ENCODE assay signal across 9 cellular contexts in genomic region chr7:131021902-131022301, GRCh38.
DNase-seq lines count a peak whose midpoint lies in the region; ATAC-seq and TF ChIP-seq lines count a peak whose summit lies in the region.
"Had no signal": no experiment of that assay in that cellular context is flagged by ENCODE, and none has a peak within 500 bp of the region (broad histone marks: within the 10 kb centered on the region; RNA-seq: fewer than 3 reads in every experiment).

No MANE protein-coding gene starts in this region.

- H3K9me3 Mint-ChIP-seq in activated T-helper 1 cell treated with anti-CD3 and anti-CD28 coated beads, Interleukin-12 subunit alpha, Interleukin-12 subunit beta, Interleukin-2, Interleukin-4 antibody, amounts not matched to agents 30 ng/mL and 10 ng/mL and 1 ng/mL, durations not matched to agents 14 hours and 24 hours and 36 hours, result peaks cover 16% of the 10 kb centered on the region
- H3K9me3 Mint-ChIP-seq in natural killer cell treated with Interleukin-12 subunit alpha and Interleukin-12 subunit beta and Interleukin-15 and Interleukin-18, amount 100 ng/mL, for 72 hours, result peaks cover 14% of the 10 kb centered on the region

- H2AFZ ChIP-seq in DND-41 (ENCODE audit: low read depth, low read length), result no peak overlapping the region

- H3K4me3 ChIP-seq in DND-41 (ENCODE audit: low read depth in 1 of 2, low read length in 2 of 2), result no peak overlapping the region

- intact Hi-C loops in activated T-helper 1 cell treated with anti-CD3 and anti-CD28 coated beads, Interleukin-12 subunit alpha, Interleukin-12 subunit beta, Interleukin-2, Interleukin-4 antibody, amounts not matched to agents 30 ng/mL and 10 ng/mL and 1 ng/mL, durations not matched to agents 14 hours and 24 hours and 36 hours (cut with micrococcal nuclease), result loop anchor here (1.0 kb wide), 2 partner anchors 9 to 10 kb away; no protein-coding TSS in a partner anchor

- peaks cover 47% of the 10 kb centered on the region for H3K4me1 Mint-ChIP-seq in activated T-helper 1 cell treated with anti-CD3 and anti-CD28 coated beads, Interleukin-12 subunit alpha, Interleukin-12 subunit beta, Interleukin-2, Interleukin-4 antibody, amounts not matched to agents 30 ng/mL and 10 ng/mL and 1 ng/mL, durations not matched to agents 14 hours and 24 hours and 36 hours (ENCODE audit: low read depth)
- peaks cover 64 to 65% of the 10 kb centered on the region in 2 donors for H3K4me1 Mint-ChIP-seq in natural killer cell treated with Interleukin-12 subunit alpha and Interleukin-12 subunit beta and Interleukin-15 and Interleukin-18, amount 100 ng/mL, for 72 hours (ENCODE audit: low read depth in 2 of 2)

- peaks cover 11% of the 10 kb centered on the region; the same call in 1 of the 2 replicates for H4K20me1 ChIP-seq in DND-41 (ENCODE audit: insufficient read depth, low read length)

- peak overlapping the region; percentile 87 for H3K27ac Mint-ChIP-seq in activated T-helper 1 cell treated with anti-CD3 and anti-CD28 coated beads, Interleukin-12 subunit alpha, Interleukin-12 subunit beta, Interleukin-2, Interleukin-4 antibody, amounts not matched to agents 30 ng/mL and 10 ng/mL and 1 ng/mL, durations not matched to agents 14 hours and 24 hours and 36 hours
- peak overlapping the region; percentile 73 to 86 for H3K27ac Mint-ChIP-seq in natural killer cell treated with Interleukin-12 subunit alpha and Interleukin-12 subunit beta and Interleukin-15 and Interleukin-18, amount 100 ng/mL, for 72 hours

- DNase-seq in DND-41, result no peak
- DNase-seq in activated T-helper 1 cell treated with anti-CD3 and anti-CD28 coated beads, Interleukin-12 subunit alpha, Interleukin-12 subunit beta, Interleukin-2, Interleukin-4 antibody, amounts not matched to agents 30 ng/mL and 10 ng/mL and 1 ng/mL, durations not matched to agents 14 hours and 24 hours and 36 hours (ENCODE audit: low spot score), result no peak
- no peak for DNase-seq in natural killer cell treated with Interleukin-12 subunit alpha and Interleukin-12 subunit beta and Interleukin-15 and Interleukin-18, amount 100 ng/mL, for 72 hours (ENCODE audit: low spot score)
- no peak for DNase-seq in GM03348 (ENCODE audit: low spot score)
- DNase-seq: activated CD4-positive, alpha-beta T cell treated with anti-CD3 and anti-CD28 coated beads for 1 hour; NCI-H1105 treated with DMSO at 0.1 percent for 48 hours had no signal

- peaks cover 42% of the 10 kb centered on the region for H3K36me3 Mint-ChIP-seq in activated T-helper 1 cell treated with anti-CD3 and anti-CD28 coated beads, Interleukin-12 subunit alpha, Interleukin-12 subunit beta, Interleukin-2, Interleukin-4 antibody, amounts not matched to agents 30 ng/mL and 10 ng/mL and 1 ng/mL, durations not matched to agents 14 hours and 24 hours and 36 hours (ENCODE audit: low read depth)
- H3K36me3 Mint-ChIP-seq in natural killer cell treated with Interleukin-12 subunit alpha and Interleukin-12 subunit beta and Interleukin-15 and Interleukin-18, amount 100 ng/mL, for 72 hours, result peaks cover 17% of the 10 kb centered on the region

- no peak for TF ChIP-seq CTCF in DND-41 (IDR thresholded peaks at IDR 0.05; ENCODE audit: borderline replicate concordance, extremely low read depth, low read length, poor library complexity, severe bottlenecking)

- H3K27me3 ChIP-seq in DND-41 (ENCODE audit: insufficient read depth, low read length, poor library complexity), result no peaks in the 10 kb centered on the region

- TF ChIP-seq POLR2A in GM18505 (IDR thresholded peaks at IDR 0.05; ENCODE audit: borderline replicate concordance, extremely low read depth, insufficient read depth, insufficient read length), result no peak

- H3K9ac ChIP-seq in DND-41 (ENCODE audit: low read depth, low read length), result no peak overlapping the region

- 0 out of 3 replicates have a peak, but pooled peaks have one; percentile 13 for ATAC-seq in DND-41 (ENCODE audit: insufficient read depth, low read depth)
- peak; percentile 8 for ATAC-seq in GM21390 (IDR thresholded peaks at IDR 0.05; ENCODE audit: unreplicated experiment)
- ATAC-seq in natural killer cell treated with Interleukin-12 subunit alpha and Interleukin-12 subunit beta and Interleukin-15 and Interleukin-18, amount 100 ng/mL, for 72 hours, result no peak
- no peak for ATAC-seq in GM18505 (IDR thresholded peaks at IDR 0.05; ENCODE audit: unreplicated experiment)
- no peak for ATAC-seq in HG03039 (IDR thresholded peaks at IDR 0.05; ENCODE audit: unreplicated experiment)

- H3K79me2 ChIP-seq in DND-41 (ENCODE audit: insufficient read depth, low read length), result peaks cover 98% of the 10 kb centered on the region

- no peak overlapping the region for H3K4me2 ChIP-seq in DND-41 (ENCODE audit: insufficient read depth, low read length)

- H3K4me1 ChIP-seq in DND-41 (ENCODE audit: insufficient read depth, low read length), result peaks cover 21% of the 10 kb centered on the region

- H3K27me3 Mint-ChIP-seq in activated T-helper 1 cell treated with anti-CD3 and anti-CD28 coated beads, Interleukin-12 subunit alpha, Interleukin-12 subunit beta, Interleukin-2, Interleukin-4 antibody, amounts not matched to agents 30 ng/mL and 10 ng/mL and 1 ng/mL, durations not matched to agents 14 hours and 24 hours and 36 hours (ENCODE audit: insufficient read depth), result no peaks in the 10 kb centered on the region
- no peaks in the 10 kb centered on the region for H3K27me3 Mint-ChIP-seq in natural killer cell treated with Interleukin-12 subunit alpha and Interleukin-12 subunit beta and Interleukin-15 and Interleukin-18, amount 100 ng/mL, for 72 hours

- 0 out of 2 replicates have a peak overlapping the region, but pooled peaks have one; percentile 1 for H3K27ac ChIP-seq in DND-41 (ENCODE audit: low read length)

- peak overlapping the region; percentile 5 for H3K4me3 Mint-ChIP-seq in activated T-helper 1 cell treated with anti-CD3 and anti-CD28 coated beads, Interleukin-12 subunit alpha, Interleukin-12 subunit beta, Interleukin-2, Interleukin-4 antibody, amounts not matched to agents 30 ng/mL and 10 ng/mL and 1 ng/mL, durations not matched to agents 14 hours and 24 hours and 36 hours
- H3K4me3 Mint-ChIP-seq in natural killer cell treated with Interleukin-12 subunit alpha and Interleukin-12 subunit beta and Interleukin-15 and Interleukin-18, amount 100 ng/mL, for 72 hours, result peak overlapping the region; percentile 78

- peaks cover 13% of the 10 kb centered on the region; the same call in 1 of the 2 replicates for H3K36me3 ChIP-seq in DND-41 (ENCODE audit: insufficient read depth, low read length)

- H3K9me3 ChIP-seq in DND-41 (ENCODE audit: insufficient read depth, low read length, severe bottlenecking), result no peaks in the 10 kb centered on the region

Comparison
In these comparisons a context has a peak if more than half of its experiments do, and no peak if none do; other contexts are left out.
1. ATAC-seq: peak in DND-41 (single experiment) and GM21390 (single experiment); none in natural killer cell treated with Interleukin-12 subunit alpha and Interleukin-12 subunit beta and Interleukin-15 and Interleukin-18, amount 100 ng/mL, for 72 hours (0 of 2), GM18505 (single experiment) and HG03039 (single experiment).